ENCODE assay signal across 18 cellular contexts in the genomic region with DNA sequence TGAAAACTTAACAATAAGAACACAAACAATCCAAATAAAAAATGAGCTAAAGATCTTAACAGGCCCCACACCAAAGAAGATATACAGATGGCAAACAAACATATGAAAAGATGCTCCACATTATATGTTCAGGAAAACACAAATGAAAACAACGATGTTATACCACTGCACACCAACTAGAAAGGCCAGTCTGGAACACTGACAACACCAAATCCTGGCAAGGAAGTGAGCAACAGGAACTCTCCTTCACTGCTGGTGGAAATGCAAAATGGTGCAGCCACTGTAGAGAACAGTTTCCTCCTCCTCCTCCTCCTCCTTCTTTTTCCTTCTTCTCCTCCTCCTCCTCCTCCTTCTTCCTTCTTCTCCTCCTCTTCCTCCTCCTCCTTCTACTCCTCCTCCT.
"Had no signal": no experiment of that assay in that cellular context is flagged by ENCODE, and none has a peak within 500 bp of the region (broad histone marks: within the 10 kb centered on the region; RNA-seq: fewer than 3 reads in every experiment).

No MANE protein-coding gene starts in this region.

- DNase-seq: effector memory CD8-positive, alpha-beta T cell; erythroblast; foreskin melanocyte; kidney; left cardiac atrium; mesendoderm; naive B cell; occipital lobe; pancreas; right cardiac atrium; stimulated activated CD4-positive, alpha-beta T cell treated with anti-CD3 and anti-CD28 coated beads, Interleukin-2, amount 100 ng/mL, for 48 hours; stimulated activated naive CD4-positive, alpha-beta T cell treated with Interleukin-2 at 50 U/mL for 16 hours; trophoblast cell had no signal

- H3K9me3 Mint-ChIP-seq: effector memory CD8-positive, alpha-beta T cell; nephron had no signal

- H3K36me3 ChIP-seq: pancreas had no signal

- H3K27ac ChIP-seq: hepatocyte, pancreas had no signal

- H3K4me3 ChIP-seq: hepatocyte, pancreas, smooth muscle cell had no signal

- H3K79me2 ChIP-seq: hepatocyte had no signal

- H3K27ac Mint-ChIP-seq: dendritic cell treated with granulocyte-macrophage colony-stimulating factor and Interleukin-4, amounts not matched to agents 40 ng/mL and 50 ng/mL, for 4 days; effector memory CD8-positive, alpha-beta T cell; nephron; progenitor cell of endocrine pancreas had no signal

- H3K4me2 ChIP-seq: hepatocyte, smooth muscle cell had no signal

- H3K27me3 ChIP-seq: hepatocyte, pancreas had no signal

- H3K4me1 ChIP-seq: pancreas had no signal

- H3K4me3 Mint-ChIP-seq: dendritic cell treated with granulocyte-macrophage colony-stimulating factor and Interleukin-4, amounts not matched to agents 40 ng/mL and 50 ng/mL, for 4 days; effector memory CD8-positive, alpha-beta T cell; nephron had no signal

- ATAC-seq: effector memory CD8-positive, alpha-beta T cell; left cardiac atrium; pancreas; right cardiac atrium had no signal

- H3K4me1 Mint-ChIP-seq: nephron had no signal

- H3K9me3 ChIP-seq: pancreas had no signal

- H3K27me3 Mint-ChIP-seq: dendritic cell treated with granulocyte-macrophage colony-stimulating factor and Interleukin-4, amounts not matched to agents 40 ng/mL and 50 ng/mL, for 4 days had no signal
